In genomic region chr21:38531142-38531541, GRCh38 we compare ENCODE assay signal across 26 cellular contexts. TPM values are rescaled to one million over a fixed set of nuclear protein-coding genes. Genes with fewer than 3 reads are reported as not detected.
DNase-seq lines count a peak whose midpoint lies in the region; ATAC-seq, FAIRE-seq and TF ChIP-seq lines count a peak whose summit lies in the region.
"Had no signal": no experiment of that assay in that cellular context is flagged by ENCODE, and none has a peak within 500 bp of the region (broad histone marks: within the 10 kb centered on the region; RNA-seq: fewer than 3 reads in every experiment).

No MANE protein-coding gene starts in this region.

- H3K4me3 Mint-ChIP-seq in osteocyte (ENCODE audit: unreplicated experiment), result peak overlapping the region; percentile 44
- H3K4me3 Mint-ChIP-seq: CD4-positive, alpha-beta T cell had no signal

- H3K4me3 ChIP-seq in HepG2 (replicated peaks in 1 of 3; ENCODE audit: insufficient read depth in 1 of 3, low read depth in 2 of 3, low read length in 3 of 3), result no peak overlapping the region
- H3K4me3 ChIP-seq in right lobe of liver, result no peak overlapping the region
- H3K4me3 ChIP-seq in ascending aorta, result no peak overlapping the region
- no peak overlapping the region for H3K4me3 ChIP-seq in osteoblast (ENCODE audit: insufficient read depth, low read length)
- H3K4me3 ChIP-seq in transverse colon, result no peak overlapping the region
- H3K4me3 ChIP-seq: GM12878 had no signal

- H3K9ac ChIP-seq in HepG2 (ENCODE audit: insufficient read depth, low read depth, low read length), result no peak overlapping the region

- H3K9me3 ChIP-seq in HepG2 (ENCODE audit: low read length) (no peaks in the 10 kb centered on the region), right lobe of liver (no peaks in the 10 kb centered on the region), ascending aorta (no peaks in the 10 kb centered on the region), osteoblast (ENCODE audit: low read depth, low read length) (no peaks in the 10 kb centered on the region), transverse colon (no peaks in the 10 kb centered on the region)

- H3K79me2 ChIP-seq in HepG2 (ENCODE audit: insufficient read depth, low read length), result no peaks in the 10 kb centered on the region
- no peaks in the 10 kb centered on the region for H3K79me2 ChIP-seq in osteoblast (ENCODE audit: insufficient read depth, low read length)

- in situ Hi-C loops in HepG2 (cut with HindIII; ENCODE audit: extremely low pct_ligation_motif_present, low pct_unique_long_range_greater_than_20kb), result no loop called here
- in situ Hi-C loops in transverse colon (cut with MboI; ENCODE audit: low pct_ligation_motif_present in 1 of 4, low pct_unique_long_range_greater_than_20kb in 1 of 4, low sequenced_read_pairs in 3 of 4), result no loop called here

- TF ChIP-seq CTCF in HepG2 (CRISPR knock-in tag; IDR thresholded peaks at IDR 0.05) (no peak), right lobe of liver (IDR thresholded peaks at IDR 0.05) (no peak), ascending aorta (IDR thresholded peaks at IDR 0.05) (no peak), osteocyte (IDR thresholded peaks at IDR 0.05) (no peak), osteoblast (IDR thresholded peaks at IDR 0.05; ENCODE audit: extremely low read depth, low read depth, low read length) (no peak), transverse colon (IDR thresholded peaks at IDR 0.05) (no peak)

- TF ChIP-seq RAD21 in HepG2 (CRISPR knock-in tag; IDR thresholded peaks at IDR 0.05), result no peak

- H3K27me3 ChIP-seq in HepG2 (ENCODE audit: control insufficient read depth in 1 of 2, insufficient read depth in 2 of 2, low read length in 2 of 2) (no peaks in the 10 kb centered on the region), right lobe of liver (no peaks in the 10 kb centered on the region), ascending aorta (no peaks in the 10 kb centered on the region), osteoblast (ENCODE audit: insufficient read depth, low read length) (peaks cover 7% of the 10 kb centered on the region), transverse colon (no peaks in the 10 kb centered on the region)

- DNase-seq in HepG2 (ENCODE audit: low spot score) (no peak), right lobe of liver (no peak), ascending aorta (ENCODE audit: low spot score in 2 of 2) (no peak), osteocyte (ENCODE audit: extremely low spot score, unreplicated experiment) (no peak), osteoblast (ENCODE audit: insufficient read length, low spot score, missing footprints) (no peak), transverse colon (no peak), NAMALWA (ENCODE audit: low spot score) (no peak)
- DNase-seq: 8988T; ACHN; CD4-positive, alpha-beta T cell; COR-L47; DMS53; HCEC 1CT; NCI-H1092 treated with DMSO at 0.1 percent for 48 hours; NCI-H1436; NCI-H187 treated with DMSO at 0.1 percent for 48 hours; NCI-H446; NCI-H526; NCI-H82; NK-92 treated with Interleukin-12 subunit alpha and Interleukin-12 subunit beta, amount 100 ng/mL, for 24 hours; PC-3 had no signal

- H2AFZ ChIP-seq in HepG2 (ENCODE audit: low read length) (no peak overlapping the region), osteoblast (ENCODE audit: low read length) (no peak overlapping the region)

- no peak for FAIRE-seq in HepG2 (lab: Jason Lieb, UNC)
- FAIRE-seq: G401.6, GM12878, H1 had no signal

- no peak overlapping the region for H3K27ac ChIP-seq in HepG2 (ENCODE audit: extremely low read length, insufficient read depth, low read length)
- H3K27ac ChIP-seq in right lobe of liver, result no peak overlapping the region
- H3K27ac ChIP-seq in ascending aorta, result peak overlapping the region; percentile 75 to 80
- no peak overlapping the region for H3K27ac ChIP-seq in osteoblast (ENCODE audit: low read depth, low read length)
- no peak overlapping the region for H3K27ac ChIP-seq in transverse colon

- H3K27me3 Mint-ChIP-seq in osteocyte (ENCODE audit: unreplicated experiment), result peaks cover 2% of the 10 kb centered on the region

- ATAC-seq in HepG2 (no peak), right lobe of liver (no peak), HG03439 (IDR thresholded peaks at IDR 0.05; ENCODE audit: unreplicated experiment) (no peak)
- ATAC-seq: GM12878, PC-3 had no signal

- H3K4me2 ChIP-seq in HepG2 (ENCODE audit: low read depth, low read length) (no peak overlapping the region), osteoblast (ENCODE audit: insufficient read depth, low read length) (no peak overlapping the region)

- TF ChIP-seq POLR2A in HepG2 (IDR thresholded peaks at IDR 0.05; ENCODE audit: insufficient read depth in 1 of 2, low read depth in 2 of 2, low read length in 2 of 2), result no peak
- no peak for TF ChIP-seq POLR2A in right lobe of liver (IDR thresholded peaks at IDR 0.05)
- no peak for TF ChIP-seq POLR2A in transverse colon (IDR thresholded peaks at IDR 0.05)

- WGBS in HepG2 (ENCODE audit: low lambda C conversion rate), result 89% methylated on average over 4 of the region's 4 CpGs
- WGBS in right lobe of liver (ENCODE audit: insufficient coverage, low coverage, low lambda C conversion rate, missing lambda C conversion rate), result 74% methylated on average over 3 of the region's 4 CpGs
- WGBS in transverse colon (ENCODE audit: low coverage in 1 of 2), 2 donors, result 85 to 92% methylated on average over 4 of the region's 4 CpGs

- H3K9me3 Mint-ChIP-seq in osteocyte (ENCODE audit: unreplicated experiment), result no peaks in the 10 kb centered on the region
- H3K9me3 Mint-ChIP-seq: CD4-positive, alpha-beta T cell had no signal

- no TSS peak for BruUV-seq in HepG2 (replicated peaks; lab: Mats Ljungman, UMichigan)

- TF ChIP-seq EP300 in HepG2 (IDR thresholded peaks at IDR 0.05; ENCODE audit: low read depth in 2 of 2, low read length in 2 of 2) (no peak), HepG2 (CRISPR knock-in tag; IDR thresholded peaks at IDR 0.05; ENCODE audit: borderline replicate concordance) (no peak), transverse colon (IDR thresholded peaks at IDR 0.05; ENCODE audit: low read depth) (no peak)

- POLR2A ChIA-PET in HepG2 (lab: Yijun Ruan, JAX), result no interaction called here

- H3K36me3 Mint-ChIP-seq in osteocyte (ENCODE audit: unreplicated experiment), result peaks cover 2% of the 10 kb centered on the region

- peak overlapping the region; percentile 90 for H3K27ac Mint-ChIP-seq in osteocyte (ENCODE audit: unreplicated experiment)
- H3K27ac Mint-ChIP-seq: CD4-positive, alpha-beta T cell had no signal

- intact Hi-C loops in HepG2 (cut with micrococcal nuclease; ENCODE audit: unreplicated experiment) (no loop called here), right lobe of liver (cut with DNase I) (no loop called here), ascending aorta (cut with DNase I) (no loop called here), transverse colon (cut with DNase I; ENCODE audit: low total_unique reads) (no loop called here)

- peaks cover 26% of the 10 kb centered on the region for H3K4me1 ChIP-seq in HepG2 (ENCODE audit: insufficient read depth, low read length)
- no peaks in the 10 kb centered on the region for H3K4me1 ChIP-seq in right lobe of liver
- H3K4me1 ChIP-seq in ascending aorta, result peaks cover 3 to 5% of the 10 kb centered on the region in 2 donors
- no peaks in the 10 kb centered on the region for H3K4me1 ChIP-seq in osteoblast (ENCODE audit: insufficient read depth, low read length)
- H3K4me1 ChIP-seq in transverse colon, result peaks cover 0 to 10% (median 6%) of the 10 kb centered on the region in 4 donors

- CTCF ChIA-PET in HepG2 (lab: Yijun Ruan, JAX; ENCODE audit: low intra/inter-chr PET ratio, low total read pairs), result no interaction called here

- peaks cover 35% of the 10 kb centered on the region for H3K4me1 Mint-ChIP-seq in osteocyte (ENCODE audit: unreplicated experiment)

- H4K20me1 ChIP-seq in HepG2 (ENCODE audit: insufficient read depth, low read length), result no peaks in the 10 kb centered on the region
- H4K20me1 ChIP-seq in osteoblast (ENCODE audit: insufficient read depth, low read length), result no peaks in the 10 kb centered on the region

- no peaks in the 10 kb centered on the region for H3K36me3 ChIP-seq in HepG2 (replicated peaks in 1 of 2; ENCODE audit: control insufficient read depth in 1 of 2, insufficient read depth in 2 of 2, low read length in 2 of 2)
- H3K36me3 ChIP-seq in right lobe of liver, result no peaks in the 10 kb centered on the region
- H3K36me3 ChIP-seq in ascending aorta, result no peaks in the 10 kb centered on the region
- no peaks in the 10 kb centered on the region for H3K36me3 ChIP-seq in osteoblast (ENCODE audit: insufficient read depth, low read length)
- no peaks in the 10 kb centered on the region for H3K36me3 ChIP-seq in transverse colon

TF ChIP-seq in HepG2, 621 proteins besides CTCF, POLR2A, EP300 and RAD21:
- TF ChIP-seq ATF7 (IDR thresholded peaks at IDR 0.05), result peak; percentile 70
- no peak for TF ChIP-seq ATF7 (CRISPR knock-in tag; IDR thresholded peaks at IDR 0.05)
- TF ChIP-seq CREB1 (IDR thresholded peaks at IDR 0.05), result 0 out of 2 replicates have a peak, but pooled peaks have one; percentile 7
- no peak for TF ChIP-seq CREB1 (CRISPR knock-in tag; IDR thresholded peaks at IDR 0.05)
- no peak for TF ChIP-seq NFE2 (CRISPR knock-in tag; IDR thresholded peaks at IDR 0.05)
TF ChIP-seq in HepG2: peak in this region for 2.

RNA-seq across cellular contexts. Expression of gene ERG, which starts 32.9 kb away (rescaled TPM):
- total RNA-seq in HepG2 (2016; rRNA removed; fragmentation: Illumina TruSeq; extraction: Trizol), result not detected in 2 replicates
- total RNA-seq in HepG2 (2016; cell fraction: cytosol; rRNA removed; fragmentation: Illumina TruSeq; extraction: Trizol; ENCODE audit: low read depth), result not detected in 2 replicates
- total RNA-seq in HepG2 (2016; cell fraction: insoluble cytoplasmic fraction; rRNA removed; fragmentation: Illumina TruSeq; extraction: Trizol), result not detected in 2 replicates
- total RNA-seq in HepG2 (2016; cell fraction: membrane; rRNA removed; fragmentation: Illumina TruSeq; extraction: Trizol), result not detected in 2 replicates
- not detected in 2 replicates for total RNA-seq in HepG2 (2016; cell fraction: nucleus; rRNA removed; fragmentation: Illumina TruSeq; extraction: Trizol)
- polyA plus RNA-seq in HepG2 (2011; rRNA removed), result not detected in 2 replicates
- polyA plus RNA-seq in HepG2 (2011; cell fraction: cytosol; rRNA removed), result not detected in 2 replicates
- not detected in 2 replicates for polyA plus RNA-seq in HepG2 (2011; cell fraction: nucleus; rRNA removed)
- not detected in 2 replicates for polyA plus RNA-seq in HepG2 (2012)
- polyA plus RNA-seq in HepG2 (2016; cell fraction: cytosol; fragmentation: Illumina TruSeq; extraction: Trizol; ENCODE audit: low read depth), result not detected in 2 replicates
- polyA plus RNA-seq in HepG2 (2016; cell fraction: insoluble cytoplasmic fraction; fragmentation: Illumina TruSeq; extraction: Trizol; ENCODE audit: low read depth), result not detected in 2 replicates
- not detected in 2 replicates for polyA plus RNA-seq in HepG2 (2016; cell fraction: membrane; fragmentation: Illumina TruSeq; extraction: Trizol; ENCODE audit: low read depth)
- not detected in 2 replicates for polyA plus RNA-seq in HepG2 (2016; cell fraction: nucleus; fragmentation: Illumina TruSeq; extraction: Trizol; ENCODE audit: insufficient read depth, low read depth)
- not detected in 2 replicates for polyA minus RNA-seq in HepG2 (2011; rRNA and poly(A)+ RNA removed; ENCODE audit: low replicate concordance)
- polyA minus RNA-seq in HepG2 (2011; cell fraction: cytosol; rRNA and poly(A)+ RNA removed), result not detected in 2 replicates
- not detected in 2 replicates for polyA minus RNA-seq in HepG2 (2011; cell fraction: nucleus; rRNA and poly(A)+ RNA removed)
- total RNA-seq in right lobe of liver, result 1 to 10 TPM; 3.1 to 6.4 (median 5.2) TPM
- 28.5 TPM for total RNA-seq in ascending aorta
- total RNA-seq in osteocyte, result 11.0 and 11.5 TPM in 2 replicates
- 0.29 and 1.1 TPM in 2 replicates for total RNA-seq in osteoblast
- total RNA-seq in transverse colon, result 1 to 10 TPM; 1.5 to 8.6 (median 3.7) TPM
- total RNA-seq: CD4-positive, alpha-beta T cell; GM12878; PC-3 had no signal
- polyA plus RNA-seq: BJ, GM12878 had no signal

Comparison
In these comparisons a context has a peak if more than half of its experiments do, and no peak if none do; other contexts are left out.
1. H3K27ac ChIP-seq: peak in ascending aorta (2 of 2); none in HepG2 (single experiment), right lobe of liver (0 of 3), osteoblast (single experiment) and transverse colon (0 of 4).